Comparison of ENCODE assay signal across 8 cellular contexts in the genomic region with DNA sequence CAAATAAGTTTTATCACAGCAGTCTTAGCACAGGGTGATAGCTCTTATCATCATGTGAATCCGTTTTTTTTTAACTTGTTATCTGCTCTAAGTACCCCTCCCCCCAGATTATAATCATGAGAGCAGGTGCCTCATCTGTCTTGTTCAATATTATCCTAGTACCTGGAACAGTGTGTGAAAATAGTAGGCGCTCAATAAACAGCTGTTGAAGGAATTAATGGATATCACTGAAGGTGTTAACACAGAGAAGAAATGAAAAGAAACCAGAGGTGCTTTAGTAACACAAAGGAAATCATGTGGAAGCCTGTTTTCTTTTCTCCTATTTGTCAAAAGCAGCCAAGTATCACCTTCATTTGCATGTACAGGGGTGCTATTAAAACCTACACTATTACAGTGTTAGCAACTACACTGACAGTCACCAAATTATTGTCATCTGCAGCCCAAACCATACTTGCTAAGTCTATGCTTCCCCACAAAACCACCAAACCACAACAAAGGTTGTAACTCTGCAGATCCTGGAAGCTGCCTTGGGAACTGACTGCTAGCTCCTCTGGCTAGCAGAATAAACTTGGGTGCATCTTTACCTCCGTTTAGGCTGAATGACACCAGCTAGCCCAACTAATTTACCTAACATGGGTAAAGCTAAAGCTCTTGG. TPM values are rescaled to one million over a fixed set of nuclear protein-coding genes. Genes with fewer than 3 reads are reported as not detected.
A peak's percentile ranks its signal among the peaks of the same experiment; 100 is the strongest.
DNase-seq lines count a peak whose midpoint lies in the region; ATAC-seq and TF ChIP-seq lines count a peak whose summit lies in the region.

No MANE protein-coding gene starts in this region.

- H3K4me1 Mint-ChIP-seq in T-helper 1 cell treated with Interleukin-12 subunit alpha and Interleukin-12 subunit beta and Interleukin-4 antibody, amounts not matched to agents 30 μg/mL and 1 μg/mL, for 36 hours (ENCODE audit: low read depth): peaks cover 60% of the 10 kb centered on the region
- H3K4me1 Mint-ChIP-seq in stimulated activated naive CD8-positive, alpha-beta T cell treated with anti-CD3 and anti-CD28 coated beads, Interleukin-15, Interleukin-2, amounts not matched to agents 100 ng/mL and 50 ng/mL, for 24 hours (ENCODE audit: low read depth): peaks cover 72% of the 10 kb centered on the region

- no peaks in the 10 kb centered on the region for H3K27me3 ChIP-seq in right atrium auricular region

- no peaks in the 10 kb centered on the region for H3K9me3 Mint-ChIP-seq in T-helper 1 cell treated with Interleukin-12 subunit alpha and Interleukin-12 subunit beta and Interleukin-4 antibody, amounts not matched to agents 30 μg/mL and 1 μg/mL, for 36 hours
- no peaks in the 10 kb centered on the region for H3K9me3 Mint-ChIP-seq in stimulated activated naive CD8-positive, alpha-beta T cell treated with anti-CD3 and anti-CD28 coated beads, Interleukin-15, Interleukin-2, amounts not matched to agents 100 ng/mL and 50 ng/mL, for 24 hours

- no peaks in the 10 kb centered on the region for H3K27me3 Mint-ChIP-seq in T-helper 1 cell treated with Interleukin-12 subunit alpha and Interleukin-12 subunit beta and Interleukin-4 antibody, amounts not matched to agents 30 μg/mL and 1 μg/mL, for 36 hours (ENCODE audit: low read depth)
- no peaks in the 10 kb centered on the region for H3K27me3 Mint-ChIP-seq in stimulated activated naive CD8-positive, alpha-beta T cell treated with anti-CD3 and anti-CD28 coated beads, Interleukin-15, Interleukin-2, amounts not matched to agents 100 ng/mL and 50 ng/mL, for 24 hours

- peak overlapping the region; percentile 63 for H3K27ac Mint-ChIP-seq in T-helper 1 cell treated with Interleukin-12 subunit alpha and Interleukin-12 subunit beta and Interleukin-4 antibody, amounts not matched to agents 30 μg/mL and 1 μg/mL, for 36 hours
- H3K27ac Mint-ChIP-seq in stimulated activated naive CD8-positive, alpha-beta T cell treated with anti-CD3 and anti-CD28 coated beads, Interleukin-15, Interleukin-2, amounts not matched to agents 100 ng/mL and 50 ng/mL, for 24 hours: peak overlapping the region; percentile 67

- ATAC-seq in GM18873 (IDR thresholded peaks at IDR 0.05; ENCODE audit: low FRiP score, unreplicated experiment): no peak

- no peak overlapping the region for H3K4me3 ChIP-seq in right atrium auricular region

- no peak overlapping the region for H3K27ac ChIP-seq in right atrium auricular region

- peaks cover 34% of the 10 kb centered on the region for H3K36me3 Mint-ChIP-seq in T-helper 1 cell treated with Interleukin-12 subunit alpha and Interleukin-12 subunit beta and Interleukin-4 antibody, amounts not matched to agents 30 μg/mL and 1 μg/mL, for 36 hours (ENCODE audit: low read depth)
- H3K36me3 Mint-ChIP-seq in stimulated activated naive CD8-positive, alpha-beta T cell treated with anti-CD3 and anti-CD28 coated beads, Interleukin-15, Interleukin-2, amounts not matched to agents 100 ng/mL and 50 ng/mL, for 24 hours (ENCODE audit: low read depth): peaks cover 32% of the 10 kb centered on the region

- DNase-seq in activated naive CD4-positive, alpha-beta T cell treated with Interleukin-2 at 50 U/mL for 16 hours: peak; percentile 41
- DNase-seq in activated naive CD4-positive, alpha-beta T cell (lab: John Stamatoyannopoulos, UW): no peak
- DNase-seq in central memory CD4-positive, alpha-beta T cell: peak; percentile 86
- DNase-seq in hippocampal formation (lab: John Stamatoyannopoulos, UW) (no peak), right atrium auricular region (ENCODE audit: low spot score) (no peak)

- no peaks in the 10 kb centered on the region for H3K9me3 ChIP-seq in right atrium auricular region

- peak overlapping the region; percentile 56 for H3K4me3 Mint-ChIP-seq in T-helper 1 cell treated with Interleukin-12 subunit alpha and Interleukin-12 subunit beta and Interleukin-4 antibody, amounts not matched to agents 30 μg/mL and 1 μg/mL, for 36 hours
- H3K4me3 Mint-ChIP-seq in stimulated activated naive CD8-positive, alpha-beta T cell treated with anti-CD3 and anti-CD28 coated beads, Interleukin-15, Interleukin-2, amounts not matched to agents 100 ng/mL and 50 ng/mL, for 24 hours: peak overlapping the region; percentile 60

- TF ChIP-seq CTCF in right atrium auricular region (IDR thresholded peaks at IDR 0.05): no peak

- H3K36me3 ChIP-seq in right atrium auricular region: peaks cover 25% of the 10 kb centered on the region

- H3K4me1 ChIP-seq in right atrium auricular region: peaks cover 0 to 23% of the 10 kb centered on the region in 2 donors

RNA-seq across cellular contexts. Expression of gene XPC, which starts 2.9 kb away (rescaled TPM):
- 10 to 100 TPM; 15.7 to 18.3 TPM for total RNA-seq in right atrium auricular region

RNA-seq across cellular contexts. Expression of gene LSM3, which starts 3.1 kb away (rescaled TPM):
- total RNA-seq in right atrium auricular region: 10 to 100 TPM; 15.0 to 15.4 TPM

RNA-seq across cellular contexts. Expression of gene TMEM43, which starts 50.7 kb away (rescaled TPM):
- 100 to 1,000 TPM in 1 of 2 donors, 10 to 100 TPM in 1; 91.8 to 142 TPM for total RNA-seq in right atrium auricular region

RNA-seq across cellular contexts. Expression of gene CHCHD4, which starts 50.8 kb away (rescaled TPM):
- total RNA-seq in right atrium auricular region: 10 to 100 TPM; 24.3 to 32.3 TPM

Comparison
In these comparisons a context has a peak if more than half of its experiments do, and no peak if none do; other contexts are left out.
1. DNase-seq: peak in activated naive CD4-positive, alpha-beta T cell treated with Interleukin-2 at 50 U/mL for 16 hours (single experiment) and central memory CD4-positive, alpha-beta T cell (single experiment); none in activated naive CD4-positive, alpha-beta T cell (0 of 4), hippocampal formation (0 of 2) and right atrium auricular region (single experiment).